In genomic region chr11:65100674-65101350, GRCh38 we compare ENCODE assay signal across 1 cellular context.
TF ChIP-seq lines count a peak whose summit lies in the region.

No MANE protein-coding gene starts in this region.

TF ChIP-seq in HEK293, 187 proteins besides CTCF, POLR2A, EP300 and RAD21 (continued from another document):
- TF ChIP-seq PRDM2 (tag by site-specific recombination; IDR thresholded peaks at IDR 0.05; ENCODE audit: borderline replicate concordance) (no peak), ZNF670 (tag by site-specific recombination; IDR thresholded peaks at IDR 0.05; ENCODE audit: low read depth) (no peak), ZNF555 (tag by site-specific recombination; conservative IDR thresholded peaks at IDR 0.05) (no peak), ZNF449 (tag by site-specific recombination; IDR thresholded peaks at IDR 0.05) (no peak), ZNF777 (tag by site-specific recombination; IDR thresholded peaks at IDR 0.05; ENCODE audit: borderline replicate concordance) (no peak), KLF10 (tag by site-specific recombination; IDR thresholded peaks at IDR 0.05) (no peak), ZBTB44 (tag by site-specific recombination; IDR thresholded peaks at IDR 0.05) (no peak), ZNF146 (tag by site-specific recombination; IDR thresholded peaks at IDR 0.05) (peak; percentile 59), ZNF830 (tag by site-specific recombination; IDR thresholded peaks at IDR 0.05; ENCODE audit: low read depth) (no peak), PRDM6 (tag by site-specific recombination; IDR thresholded peaks at IDR 0.05) (no peak), ZNF280D (tag by site-specific recombination; IDR thresholded peaks at IDR 0.05) (no peak)
TF ChIP-seq in HEK293: peak in this region for 2.
